10 cellular contexts compared by ENCODE assay signal in the genomic region with DNA sequence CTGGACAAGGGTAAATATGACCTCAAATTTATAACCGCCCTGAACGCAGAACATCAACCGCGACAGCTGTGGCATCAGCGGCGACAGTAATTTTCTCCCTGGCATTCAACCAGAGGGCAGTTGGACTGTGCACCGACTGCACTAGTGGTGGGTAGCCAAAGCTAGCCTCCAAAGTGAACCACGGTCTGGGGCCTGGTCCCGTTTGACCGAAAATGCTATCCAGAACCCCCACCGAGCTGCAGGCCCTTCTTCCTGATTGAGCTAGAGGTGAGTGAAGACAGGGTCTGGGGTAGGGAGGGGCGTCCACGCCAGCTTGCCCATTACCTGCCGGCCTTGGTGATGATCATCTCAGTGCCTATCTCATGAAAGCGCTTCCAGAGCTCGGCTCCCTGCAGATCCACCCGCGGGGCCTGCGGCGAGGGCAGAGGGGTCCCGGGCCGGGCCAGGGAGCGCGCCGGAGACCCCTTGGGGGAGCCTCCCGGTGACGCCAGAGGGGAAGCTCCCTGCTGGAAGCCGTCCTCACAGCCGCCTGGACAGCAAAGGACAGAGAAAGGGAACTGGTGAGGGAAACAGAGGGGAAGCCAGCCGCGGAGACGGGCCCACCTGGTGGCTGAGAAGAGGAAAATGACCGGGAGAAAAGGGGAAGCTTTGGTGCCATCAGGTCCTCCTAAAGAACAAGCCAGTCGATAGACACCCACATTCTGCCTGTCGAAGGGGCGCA. TPM values are rescaled to one million over a fixed set of nuclear protein-coding genes. Genes with fewer than 3 reads are reported as not detected.
A peak's percentile ranks its signal among the peaks of the same experiment; 100 is the strongest.
DNase-seq lines count a peak whose midpoint lies in the region; ATAC-seq and TF ChIP-seq lines count a peak whose summit lies in the region.
"Had no signal": no experiment of that assay in that cellular context is flagged by ENCODE, and none has a peak within 500 bp of the region (broad histone marks: within the 10 kb centered on the region; RNA-seq: fewer than 3 reads in every experiment).

No MANE protein-coding gene starts in this region.

- no peaks in the 10 kb centered on the region for H3K79me2 ChIP-seq in Karpas-422 (ENCODE audit: low read length)

- no peak overlapping the region for H3K27ac ChIP-seq in Karpas-422 (ENCODE audit: low read length)
- H3K27ac ChIP-seq: spleen, VCaP had no signal

- H3K9me3 ChIP-seq in skeletal muscle satellite cell (replicated peaks; ENCODE audit: low read length) (no peaks in the 10 kb centered on the region), Karpas-422 (ENCODE audit: low read length) (peaks cover 5% of the 10 kb centered on the region; the same call in 1 of the 2 replicates)

- TF ChIP-seq POLR2A in erythroblast (IDR thresholded peaks at IDR 0.05; ENCODE audit: low read length): no peak

- H3K27me3 Mint-ChIP-seq in activated CD4-positive, alpha-beta T cell treated with anti-CD3 and anti-CD28 coated beads, Interleukin-2, amount 10 ng/mL, durations not matched to agents 7 days and 5 days: peaks cover 48% of the 10 kb centered on the region

- H3K36me3 Mint-ChIP-seq in activated CD4-positive, alpha-beta T cell treated with anti-CD3 and anti-CD28 coated beads, Interleukin-2, amount 10 ng/mL, durations not matched to agents 7 days and 5 days (ENCODE audit: low read depth): peaks cover 1% of the 10 kb centered on the region

- no peaks in the 10 kb centered on the region for H3K9me2 ChIP-seq in Karpas-422 (replicated peaks; ENCODE audit: insufficient read depth, low read length)

- H3K4me3 ChIP-seq in skeletal muscle satellite cell (ENCODE audit: low read length) (peak overlapping the region; percentile 83), Karpas-422 (ENCODE audit: low read length) (no peak overlapping the region)

- no peak overlapping the region for H3K27ac Mint-ChIP-seq in activated CD4-positive, alpha-beta T cell treated with anti-CD3 and anti-CD28 coated beads, Interleukin-2, amount 10 ng/mL, durations not matched to agents 7 days and 5 days

- H3K4me2 ChIP-seq in skeletal muscle satellite cell (ENCODE audit: low read length) (peak overlapping the region; percentile 89), Karpas-422 (ENCODE audit: low read depth, low read length, poor library complexity, severe bottlenecking) (no peak overlapping the region)

- H4K20me1 ChIP-seq in Karpas-422 (ENCODE audit: insufficient read depth, low read depth, low read length): no peaks in the 10 kb centered on the region

- H3K4me3 Mint-ChIP-seq in activated CD4-positive, alpha-beta T cell treated with anti-CD3 and anti-CD28 coated beads, Interleukin-2, amount 10 ng/mL, durations not matched to agents 7 days and 5 days: no peak overlapping the region

- POLR2A ChIA-PET in activated CD4-positive, alpha-beta T cell treated with anti-CD3 and anti-CD28 coated beads, Interleukin-2, amount 10 ng/mL, durations not matched to agents 7 days and 5 days (lab: Charles Lee): no interaction called here

- intact Hi-C loops in left ventricle myocardium superior (cut with micrococcal nuclease): no loop called here

- CTCF ChIA-PET in activated CD4-positive, alpha-beta T cell treated with anti-CD3 and anti-CD28 coated beads, Interleukin-2, amount 10 ng/mL, durations not matched to agents 7 days and 5 days (lab: Charles Lee): interaction anchor here (1.4 kb wide), 1 partner anchor 11 kb away, joined by 5 read pairs; no protein-coding TSS in a partner anchor

- H3K4me1 ChIP-seq in skeletal muscle satellite cell (ENCODE audit: control insufficient read depth, insufficient read depth, low read length): peaks cover 18% of the 10 kb centered on the region
- no peaks in the 10 kb centered on the region for H3K4me1 ChIP-seq in Karpas-422 (ENCODE audit: low read length)

- H2AFZ ChIP-seq in Karpas-422 (ENCODE audit: low read length): no peak overlapping the region

- H3K9ac ChIP-seq in skeletal muscle satellite cell (ENCODE audit: low read depth, low read length) (peak overlapping the region; percentile 90), Karpas-422 (ENCODE audit: low read length) (no peak overlapping the region)

- H3K9me3 Mint-ChIP-seq in activated CD4-positive, alpha-beta T cell treated with anti-CD3 and anti-CD28 coated beads, Interleukin-2, amount 10 ng/mL, durations not matched to agents 7 days and 5 days: peaks cover 6% of the 10 kb centered on the region

- H3K36me3 ChIP-seq in skeletal muscle satellite cell (ENCODE audit: insufficient read depth, low read length) (peaks cover 5% of the 10 kb centered on the region), Karpas-422 (ENCODE audit: insufficient read depth, low read length) (no peaks in the 10 kb centered on the region)
- H3K36me3 ChIP-seq: spleen had no signal

- peak; percentile 5 for ATAC-seq in left ventricle myocardium superior

- no peaks in the 10 kb centered on the region for H3K27me3 ChIP-seq in skeletal muscle satellite cell (ENCODE audit: control insufficient read depth, insufficient read depth, low read length)
- H3K27me3 ChIP-seq in Karpas-422 (ENCODE audit: low read length): no peaks in the 10 kb centered on the region

- DNase-seq in GOT3 (lab: John Stamatoyannopoulos, UW): peak; percentile 7
- DNase-seq in T1000 (lab: John Stamatoyannopoulos, UW): peak; percentile 65
- peak; percentile 52 for DNase-seq in left ventricle myocardium superior
- no peak for DNase-seq in erythroblast (lab: John Stamatoyannopoulos, UW)
- no peak for DNase-seq in activated naive CD4-positive, alpha-beta T cell treated with Interleukin-2 at 50 U/mL for 16 hours
- DNase-seq in activated CD4-positive, alpha-beta T cell treated with anti-CD3 and anti-CD28 coated beads, Interleukin-2, amount 10 ng/mL, durations not matched to agents 7 days and 5 days: no peak
- no peak for DNase-seq in Karpas-422
- DNase-seq: spleen had no signal

- peaks cover 4% of the 10 kb centered on the region for H3K4me1 Mint-ChIP-seq in activated CD4-positive, alpha-beta T cell treated with anti-CD3 and anti-CD28 coated beads, Interleukin-2, amount 10 ng/mL, durations not matched to agents 7 days and 5 days

RNA-seq across cellular contexts. Expression of a gene that starts 2.0 kb away (rescaled TPM):
- total RNA-seq in left ventricle myocardium superior: 7.1 TPM
- 28.9 and 29.3 TPM in 2 replicates for total RNA-seq in skeletal muscle satellite cell (2012; rRNA removed)
- total RNA-seq in activated CD4-positive, alpha-beta T cell treated with anti-CD3 and anti-CD28 coated beads, Interleukin-2, amount 10 ng/mL, durations not matched to agents 7 days and 5 days: not detected
- total RNA-seq in Karpas-422 (2014; rRNA removed; shearing (Covaris generic); ENCODE audit: low replicate concordance): not detected in 2 replicates

Comparison
In these comparisons a context has a peak if more than half of its experiments do, and no peak if none do; other contexts are left out.
1. DNase-seq: peak in GOT3 (single experiment), T1000 (single experiment) and left ventricle myocardium superior (single experiment); none in erythroblast (0 of 2), activated naive CD4-positive, alpha-beta T cell treated with Interleukin-2 at 50 U/mL for 16 hours (single experiment), activated CD4-positive, alpha-beta T cell treated with anti-CD3 and anti-CD28 coated beads, Interleukin-2, amount 10 ng/mL, durations not matched to agents 7 days and 5 days (single experiment) and Karpas-422 (single experiment).